Comparison of ENCODE assay signal across 8 cellular contexts in the genomic region with DNA sequence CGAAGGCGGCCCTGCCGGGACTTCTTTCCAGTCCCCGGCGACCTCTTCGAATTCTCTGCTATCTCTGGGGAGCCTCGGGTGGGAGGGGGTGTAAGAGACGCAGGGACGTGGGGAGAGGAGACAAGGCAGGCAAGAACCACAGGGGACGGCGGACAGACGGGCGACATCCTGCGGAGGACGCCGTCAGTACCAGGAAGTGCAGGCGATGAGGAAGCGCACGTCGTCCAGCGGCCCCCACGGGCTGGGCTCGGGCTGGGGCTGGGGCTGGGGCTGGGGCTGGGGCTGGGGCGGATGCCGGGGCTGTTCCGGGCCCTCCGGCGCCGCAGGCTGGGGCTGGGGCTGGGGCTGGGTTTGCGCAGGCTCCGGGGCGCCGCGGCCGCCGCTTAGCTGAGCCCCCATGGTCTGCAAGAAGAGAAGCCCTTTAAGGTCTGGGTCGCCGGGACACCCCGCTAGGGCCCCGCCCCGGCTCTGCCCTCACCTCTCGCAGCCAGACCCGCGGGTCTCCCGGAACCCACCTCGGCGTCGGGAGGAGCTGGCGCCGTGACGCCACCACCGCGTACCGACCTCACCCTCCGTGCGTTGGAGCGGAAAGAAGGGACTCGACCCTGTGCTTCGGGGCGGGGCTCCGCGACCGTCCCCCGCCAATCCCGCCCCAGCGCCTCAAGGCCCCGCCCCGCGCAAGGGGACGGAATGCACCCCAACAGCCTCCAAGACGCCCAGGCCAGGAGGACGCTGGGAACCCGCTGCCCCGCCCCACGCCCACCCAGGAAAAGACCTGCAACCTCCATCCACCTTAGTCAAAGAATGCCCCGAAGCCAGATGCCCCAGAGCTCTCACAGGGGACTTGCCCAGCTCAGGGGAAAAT. TPM values are rescaled to one million over a fixed set of nuclear protein-coding genes. Genes with fewer than 3 reads are reported as not detected.
DNase-seq lines count a peak whose midpoint lies in the region; ATAC-seq lines count a peak whose summit lies in the region.

A gene (minus strand): TSS at position 592 of the 865 bp plus-strand sequence. CDS start 193 bp downstream, at position 399.

- peaks cover 36% of the 10 kb centered on the region for H3K36me3 Mint-ChIP-seq in activated naive CD4-positive, alpha-beta T cell treated with anti-CD3 and anti-CD28 coated beads, Interleukin-2, amount 10 ng/mL, durations not matched to agents 7 days and 5 days

- CTCF ChIA-PET in activated naive CD4-positive, alpha-beta T cell treated with anti-CD3 and anti-CD28 coated beads, Interleukin-2, amount 10 ng/mL, durations not matched to agents 7 days and 5 days (lab: Charles Lee): interaction anchor here (0.6 to 1.6 kb wide), 4 partner anchors 9 to 133 kb away, joined by 3 to 5 read pairs (median 4); a partner anchor contains a TSS

- DNase-seq in ELR (ENCODE audit: low read depth) (peak; percentile 96), LHCN-M2 (ENCODE audit: low read depth) (peak; percentile 88), SK-MEL-5 (ENCODE audit: low read depth, low spot score) (peak; percentile 86), globus pallidus (ENCODE audit: low spot score) (peak; percentile 80), nucleus accumbens (lab: John Stamatoyannopoulos, UW) (peak; percentile 25 to 93 (median 79)), superior temporal gyrus (ENCODE audit: extremely low spot score) (peak; percentile 86)
- peak; percentile 95 for DNase-seq in activated naive CD4-positive, alpha-beta T cell treated with anti-CD3 and anti-CD28 coated beads, Interleukin-2, amount 10 ng/mL, durations not matched to agents 7 days and 5 days

- peak within 1 kb of the TSS; percentile 99 for H3K27ac Mint-ChIP-seq in activated naive CD4-positive, alpha-beta T cell treated with anti-CD3 and anti-CD28 coated beads, Interleukin-2, amount 10 ng/mL, durations not matched to agents 7 days and 5 days

- in situ Hi-C loops in SK-MEL-5 (cut with HindIII; ENCODE audit: low pct_unique_long_range_greater_than_20kb, low sequenced_read_pairs): no loop called here

- no peaks in the 10 kb centered on the region for H3K27me3 Mint-ChIP-seq in activated naive CD4-positive, alpha-beta T cell treated with anti-CD3 and anti-CD28 coated beads, Interleukin-2, amount 10 ng/mL, durations not matched to agents 7 days and 5 days

- peaks cover 28% of the 10 kb centered on the region for H3K4me1 Mint-ChIP-seq in activated naive CD4-positive, alpha-beta T cell treated with anti-CD3 and anti-CD28 coated beads, Interleukin-2, amount 10 ng/mL, durations not matched to agents 7 days and 5 days

- H3K4me3 Mint-ChIP-seq in activated naive CD4-positive, alpha-beta T cell treated with anti-CD3 and anti-CD28 coated beads, Interleukin-2, amount 10 ng/mL, durations not matched to agents 7 days and 5 days: peak within 1 kb of the TSS; percentile 99

- peak; percentile 83 for ATAC-seq in GM21825 (IDR thresholded peaks at IDR 0.05; ENCODE audit: unreplicated experiment)

- no peaks in the 10 kb centered on the region for H3K9me3 Mint-ChIP-seq in activated naive CD4-positive, alpha-beta T cell treated with anti-CD3 and anti-CD28 coated beads, Interleukin-2, amount 10 ng/mL, durations not matched to agents 7 days and 5 days

RNA-seq across cellular contexts. Expression of the gene that starts here (rescaled TPM):
- total RNA-seq in LHCN-M2 (2014; rRNA removed): 28.1 and 33.6 TPM in 2 replicates
- 217 TPM for polyA plus RNA-seq in LHCN-M2 (2012)
- 13.2 and 16.1 TPM in 2 replicates for total RNA-seq in SK-MEL-5 (2014; rRNA removed; shearing (Covaris generic))
- 68.4 and 70.0 TPM in 2 replicates for polyA plus RNA-seq in SK-MEL-5 (2015; cell fraction: cytosol; rRNA removed)
- polyA plus RNA-seq in SK-MEL-5 (2015; cell fraction: nucleus; rRNA removed): 57.5 and 60.6 TPM in 2 replicates

Comparison
In these comparisons a context has a peak if more than half of its experiments do, and no peak if none do; other contexts are left out.
1. Peak in every context shown above with its lines: DNase-seq and ATAC-seq.